Comparison of ENCODE assay signal across 8 cellular contexts in genomic region chr2:176096986-176097819, GRCh38. TPM values are rescaled to one million over a fixed set of nuclear protein-coding genes. Genes with fewer than 3 reads are reported as not detected.
DNase-seq lines count a peak whose midpoint lies in the region; ATAC-seq, FAIRE-seq and TF ChIP-seq lines count a peak whose summit lies in the region.

No MANE protein-coding gene starts in this region.

- H3K27me3 Mint-ChIP-seq in osteocyte (ENCODE audit: unreplicated experiment), result peaks cover 87% of the 10 kb centered on the region

- FAIRE-seq in urothelium cell line (lab: Jason Lieb, UNC), result peak; percentile 5

- H3K4me3 Mint-ChIP-seq in osteocyte (ENCODE audit: unreplicated experiment), result peak overlapping the region; percentile 74

- H3K9me3 ChIP-seq in Peyer's patch, result no peaks in the 10 kb centered on the region

- no peak overlapping the region for H3K27ac Mint-ChIP-seq in osteocyte (ENCODE audit: unreplicated experiment)

- no peak overlapping the region for H3K27ac ChIP-seq in Peyer's patch

- H3K9me3 Mint-ChIP-seq in osteocyte (ENCODE audit: unreplicated experiment), result no peaks in the 10 kb centered on the region

- peak overlapping the region; percentile 24 to 60 (median 37) for H3K4me3 ChIP-seq in Peyer's patch

- no peaks in the 10 kb centered on the region for H3K36me3 Mint-ChIP-seq in osteocyte (ENCODE audit: unreplicated experiment)

- ATAC-seq in GM21526 (IDR thresholded peaks at IDR 0.05; ENCODE audit: low FRiP score, unreplicated experiment), result peak; percentile 86

- peaks cover 0 to 33% (median 2%) of the 10 kb centered on the region in 4 donors for H3K4me1 ChIP-seq in Peyer's patch

- DNase-seq in DMS79 (lab: John Stamatoyannopoulos, UW) (peak; percentile 89), HuH-7 (ENCODE audit: low spot score) (peak; percentile 96), Peyer's patch (peak; percentile 44 to 82 (median 77)), glomerular visceral epithelial cell (ENCODE audit: extremely low spot score) (peak; percentile 81), osteocyte (ENCODE audit: extremely low spot score, unreplicated experiment) (peak; percentile 90), urothelium cell line (ENCODE audit: low spot score) (peak; percentile 48)
- peak; percentile 82 for DNase-seq in activated effector memory CD4-positive, alpha-beta T cell treated with anti-CD3 and anti-CD28 coated beads, Interleukin-2, amount 50 U/mL, for 16 hours

- H3K27me3 ChIP-seq in Peyer's patch, result peaks cover 0 to 93% of the 10 kb centered on the region in 2 donors

- H3K36me3 ChIP-seq in Peyer's patch, result no peaks in the 10 kb centered on the region

- peaks cover 30% of the 10 kb centered on the region for H3K4me1 Mint-ChIP-seq in osteocyte (ENCODE audit: unreplicated experiment)

- no peak for TF ChIP-seq POLR2A in Peyer's patch (IDR thresholded peaks at IDR 0.05)

- peak; percentile 22 to 88 (median 75) for TF ChIP-seq CTCF in Peyer's patch (IDR thresholded peaks at IDR 0.05)
- peak; percentile 97 for TF ChIP-seq CTCF in osteocyte (IDR thresholded peaks at IDR 0.05)

RNA-seq across cellular contexts. Expression of gene HOXD12, which starts 2.4 kb away (rescaled TPM):
- not detected for total RNA-seq in Peyer's patch
- total RNA-seq in osteocyte, result not detected in 2 replicates

RNA-seq across cellular contexts. Expression of gene HOXD13, which starts 4.7 kb away (rescaled TPM):
- total RNA-seq in Peyer's patch (not detected), osteocyte (not detected in 2 replicates)

RNA-seq across cellular contexts. Expression of gene HOXD11, which starts 9.9 kb away (rescaled TPM):
- total RNA-seq in Peyer's patch, result not detected
- not detected in 2 replicates for total RNA-seq in osteocyte

RNA-seq across cellular contexts. Expression of gene EVX2, which starts 13.4 kb away (rescaled TPM):
- total RNA-seq in Peyer's patch, result not detected
- total RNA-seq in osteocyte, result not detected in 2 replicates

RNA-seq across cellular contexts. Expression of gene HOXD10, which starts 19.4 kb away (rescaled TPM):
- not detected for total RNA-seq in Peyer's patch
- total RNA-seq in osteocyte, result not detected in 2 replicates
